Comparison of ENCODE assay signal across 21 cellular contexts in the genomic region with DNA sequence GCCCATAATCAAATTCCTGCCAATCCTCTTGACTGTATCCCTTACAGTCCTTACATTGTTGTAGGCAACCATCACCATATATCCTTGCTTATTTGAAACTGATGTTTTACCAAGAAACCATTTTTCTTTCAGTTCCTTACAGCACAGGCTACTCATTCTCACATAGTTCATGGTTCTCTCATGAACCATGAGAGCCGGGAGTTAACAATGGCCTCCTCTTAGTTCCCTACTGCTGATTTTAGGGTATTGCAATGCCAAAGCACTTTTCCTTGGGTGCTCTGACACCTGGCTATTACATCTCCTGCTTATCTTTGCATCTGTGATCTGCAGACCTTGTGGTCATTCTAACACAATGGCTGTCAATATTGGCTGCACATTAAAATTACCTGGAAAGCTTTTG.
DNase-seq lines count a peak whose midpoint lies in the region; ATAC-seq, FAIRE-seq and TF ChIP-seq lines count a peak whose summit lies in the region.
"Had no signal": no experiment of that assay in that cellular context is flagged by ENCODE, and none has a peak within 500 bp of the region (broad histone marks: within the 10 kb centered on the region; RNA-seq: fewer than 3 reads in every experiment).

No MANE protein-coding gene starts in this region.

- CTCF ChIA-PET in HepG2 (lab: Yijun Ruan, JAX; ENCODE audit: low intra/inter-chr PET ratio, low total read pairs): no interaction called here

- H3K27ac Mint-ChIP-seq in stimulated activated naive CD8-positive, alpha-beta T cell treated with anti-CD3 and anti-CD28 coated beads, Interleukin-15, amount 100 ng/mL, for 72 hours: no peak overlapping the region
- H3K27ac Mint-ChIP-seq in natural killer cell treated with Interleukin-12 subunit alpha and Interleukin-12 subunit beta and Interleukin-15 and Interleukin-18, amount 100 ng/mL, for 72 hours: no peak overlapping the region
- H3K27ac Mint-ChIP-seq: activated naive CD4-positive, alpha-beta T cell treated with anti-CD3 and anti-CD28 coated beads, Interleukin-2, amount 50 U/mL, for 72 hours; CD8-positive, alpha-beta T cell; nephron; stimulated activated naive CD8-positive, alpha-beta T cell treated with anti-CD3 and anti-CD28 coated beads, Interleukin-15, Interleukin-2, amounts not matched to agents 100 ng/mL and 50 ng/mL, for 24 hours had no signal

- TF ChIP-seq EP300 in HepG2 (IDR thresholded peaks at IDR 0.05; ENCODE audit: low read depth in 2 of 2, low read length in 2 of 2) (no peak), HepG2 (CRISPR knock-in tag; IDR thresholded peaks at IDR 0.05; ENCODE audit: borderline replicate concordance) (no peak)

- no peak overlapping the region for H3K4me3 Mint-ChIP-seq in stimulated activated naive CD8-positive, alpha-beta T cell treated with anti-CD3 and anti-CD28 coated beads, Interleukin-15, amount 100 ng/mL, for 72 hours
- no peak overlapping the region for H3K4me3 Mint-ChIP-seq in natural killer cell treated with Interleukin-12 subunit alpha and Interleukin-12 subunit beta and Interleukin-15 and Interleukin-18, amount 100 ng/mL, for 72 hours
- H3K4me3 Mint-ChIP-seq: CD8-positive, alpha-beta T cell; nephron; stimulated activated naive CD8-positive, alpha-beta T cell treated with anti-CD3 and anti-CD28 coated beads, Interleukin-15, Interleukin-2, amounts not matched to agents 100 ng/mL and 50 ng/mL, for 24 hours had no signal

- no peak for TF ChIP-seq RAD21 in HepG2 (CRISPR knock-in tag; IDR thresholded peaks at IDR 0.05)

- 96% methylated on average over 1 of the region's 1 CpG for WGBS in HepG2 (ENCODE audit: low lambda C conversion rate)
- WGBS in right lobe of liver (ENCODE audit: insufficient coverage, low coverage, low lambda C conversion rate, missing lambda C conversion rate): 83% methylated on average over 1 of the region's 1 CpG

- TF ChIP-seq CTCF in HepG2 (CRISPR knock-in tag; IDR thresholded peaks at IDR 0.05) (no peak), right lobe of liver (IDR thresholded peaks at IDR 0.05) (no peak)

- ATAC-seq in HepG2: peak; percentile 45; the same call in 2 of the 3 replicates
- ATAC-seq in right lobe of liver: no peak
- peak; percentile 42 for ATAC-seq in HG02885 (IDR thresholded peaks at IDR 0.05; ENCODE audit: poor library complexity, unreplicated experiment)
- no peak for ATAC-seq in stimulated activated naive CD8-positive, alpha-beta T cell treated with anti-CD3 and anti-CD28 coated beads, Interleukin-15, amount 100 ng/mL, for 72 hours
- no peak for ATAC-seq in natural killer cell treated with Interleukin-12 subunit alpha and Interleukin-12 subunit beta and Interleukin-15 and Interleukin-18, amount 100 ng/mL, for 72 hours
- ATAC-seq: activated naive CD4-positive, alpha-beta T cell treated with anti-CD3 and anti-CD28 coated beads, Interleukin-2, amount 50 U/mL, for 72 hours; CD8-positive, alpha-beta T cell had no signal

- H3K9ac ChIP-seq in HepG2 (ENCODE audit: insufficient read depth, low read depth, low read length): no peak overlapping the region

- TF ChIP-seq POLR2A in HepG2 (IDR thresholded peaks at IDR 0.05; ENCODE audit: insufficient read depth in 1 of 2, low read depth in 2 of 2, low read length in 2 of 2): no peak
- no peak for TF ChIP-seq POLR2A in right lobe of liver (IDR thresholded peaks at IDR 0.05)

- in situ Hi-C loops in HepG2 (cut with HindIII; ENCODE audit: extremely low pct_ligation_motif_present, low pct_unique_long_range_greater_than_20kb): no loop called here

- no peak overlapping the region for H3K4me2 ChIP-seq in HepG2 (ENCODE audit: low read depth, low read length)

- H3K4me1 ChIP-seq in HepG2 (ENCODE audit: insufficient read depth, low read length) (no peaks in the 10 kb centered on the region), right lobe of liver (no peaks in the 10 kb centered on the region)
- H3K4me1 ChIP-seq: prostate gland, uterus had no signal

- no peak for FAIRE-seq in HepG2 (lab: Jason Lieb, UNC)

- POLR2A ChIA-PET in HepG2 (lab: Yijun Ruan, JAX): no interaction called here

- peaks cover 9% of the 10 kb centered on the region for H3K4me1 Mint-ChIP-seq in stimulated activated naive CD8-positive, alpha-beta T cell treated with anti-CD3 and anti-CD28 coated beads, Interleukin-15, amount 100 ng/mL, for 72 hours
- H3K4me1 Mint-ChIP-seq in natural killer cell treated with Interleukin-12 subunit alpha and Interleukin-12 subunit beta and Interleukin-15 and Interleukin-18, amount 100 ng/mL, for 72 hours (ENCODE audit: low read depth in 2 of 2): no peaks in the 10 kb centered on the region

- intact Hi-C loops in HepG2 (cut with micrococcal nuclease; ENCODE audit: unreplicated experiment): no loop called here
- intact Hi-C loops in right lobe of liver (cut with DNase I): no loop called here

- no peak overlapping the region for H3K27ac ChIP-seq in HepG2 (ENCODE audit: extremely low read length, insufficient read depth, low read length)
- H3K27ac ChIP-seq in right lobe of liver: no peak overlapping the region
- H3K27ac ChIP-seq: esophagus squamous epithelium, prostate gland, uterus had no signal

- no peaks in the 10 kb centered on the region for H3K36me3 ChIP-seq in HepG2 (replicated peaks in 1 of 2; ENCODE audit: control insufficient read depth in 1 of 2, insufficient read depth in 2 of 2, low read length in 2 of 2)
- peaks cover 0 to 3% (median 0%) of the 10 kb centered on the region in 4 donors for H3K36me3 ChIP-seq in right lobe of liver
- H3K36me3 ChIP-seq: prostate gland, uterus had no signal

- H3K79me2 ChIP-seq in HepG2 (ENCODE audit: insufficient read depth, low read length): no peaks in the 10 kb centered on the region

- H2AFZ ChIP-seq in HepG2 (ENCODE audit: low read length): no peak overlapping the region

- no peaks in the 10 kb centered on the region for H3K27me3 ChIP-seq in HepG2 (ENCODE audit: control insufficient read depth in 1 of 2, insufficient read depth in 2 of 2, low read length in 2 of 2)
- no peaks in the 10 kb centered on the region for H3K27me3 ChIP-seq in right lobe of liver
- H3K27me3 ChIP-seq: esophagus squamous epithelium, uterus had no signal

- DNase-seq in HepG2 (ENCODE audit: low spot score) (no peak), right lobe of liver (no peak), NCI-H69 (lab: John Stamatoyannopoulos, UW) (peak; percentile 9), GM19240 (ENCODE audit: insufficient read length, low spot score) (no peak), AG08396 (ENCODE audit: low spot score) (no peak)
- DNase-seq in stimulated activated naive CD8-positive, alpha-beta T cell treated with anti-CD3 and anti-CD28 coated beads, Interleukin-15, amount 100 ng/mL, for 72 hours: no peak
- DNase-seq in natural killer cell treated with Interleukin-12 subunit alpha and Interleukin-12 subunit beta and Interleukin-15 and Interleukin-18, amount 100 ng/mL, for 72 hours (ENCODE audit: low spot score): no peak
- DNase-seq: ACHN; activated CD4-positive, alpha-beta T cell treated with anti-CD3 and anti-CD28 coated beads for 48 hours; CD8-positive, alpha-beta T cell; esophagus squamous epithelium; head of caudate nucleus; islet precursor cell; NCI-H1048; NCI-H446 treated with DMSO at 0.1 percent for 48 hours; uterus had no signal

- no peaks in the 10 kb centered on the region for H3K27me3 Mint-ChIP-seq in stimulated activated naive CD8-positive, alpha-beta T cell treated with anti-CD3 and anti-CD28 coated beads, Interleukin-15, amount 100 ng/mL, for 72 hours
- H3K27me3 Mint-ChIP-seq in natural killer cell treated with Interleukin-12 subunit alpha and Interleukin-12 subunit beta and Interleukin-15 and Interleukin-18, amount 100 ng/mL, for 72 hours: no peaks in the 10 kb centered on the region
- H3K27me3 Mint-ChIP-seq: stimulated activated naive CD8-positive, alpha-beta T cell treated with anti-CD3 and anti-CD28 coated beads, Interleukin-15, Interleukin-2, amounts not matched to agents 100 ng/mL and 50 ng/mL, for 24 hours had no signal

- H3K4me3 ChIP-seq in HepG2 (replicated peaks in 1 of 3; ENCODE audit: insufficient read depth in 1 of 3, low read depth in 2 of 3, low read length in 3 of 3) (no peak overlapping the region), right lobe of liver (no peak overlapping the region)
- H3K4me3 ChIP-seq: esophagus squamous epithelium, prostate gland, uterus had no signal

- H3K9me3 Mint-ChIP-seq in stimulated activated naive CD8-positive, alpha-beta T cell treated with anti-CD3 and anti-CD28 coated beads, Interleukin-15, amount 100 ng/mL, for 72 hours: no peaks in the 10 kb centered on the region
- no peaks in the 10 kb centered on the region for H3K9me3 Mint-ChIP-seq in natural killer cell treated with Interleukin-12 subunit alpha and Interleukin-12 subunit beta and Interleukin-15 and Interleukin-18, amount 100 ng/mL, for 72 hours
- H3K9me3 Mint-ChIP-seq: activated naive CD4-positive, alpha-beta T cell treated with anti-CD3 and anti-CD28 coated beads, Interleukin-2, amount 50 U/mL, for 72 hours; CD8-positive, alpha-beta T cell; nephron; stimulated activated naive CD8-positive, alpha-beta T cell treated with anti-CD3 and anti-CD28 coated beads, Interleukin-15, Interleukin-2, amounts not matched to agents 100 ng/mL and 50 ng/mL, for 24 hours had no signal

- no peaks in the 10 kb centered on the region for H4K20me1 ChIP-seq in HepG2 (ENCODE audit: insufficient read depth, low read length)

- BruUV-seq in HepG2 (replicated peaks; lab: Mats Ljungman, UMichigan): no TSS peak

- H3K9me3 ChIP-seq in HepG2 (ENCODE audit: low read length) (no peaks in the 10 kb centered on the region), right lobe of liver (no peaks in the 10 kb centered on the region)
- H3K9me3 ChIP-seq: esophagus squamous epithelium, prostate gland, uterus had no signal

- peaks cover 8% of the 10 kb centered on the region for H3K36me3 Mint-ChIP-seq in natural killer cell treated with Interleukin-12 subunit alpha and Interleukin-12 subunit beta and Interleukin-15 and Interleukin-18, amount 100 ng/mL, for 72 hours
- H3K36me3 Mint-ChIP-seq: CD8-positive, alpha-beta T cell had no signal

TF ChIP-seq in HepG2, 621 proteins besides CTCF, POLR2A, EP300 and RAD21 (continues in another document):
- TF ChIP-seq ZBTB1 (CRISPR knock-in tag; IDR thresholded peaks at IDR 0.05; ENCODE audit: borderline replicate concordance): no peak

Comparison
In these comparisons a context has a peak if more than half of its experiments do, and no peak if none do; other contexts are left out.
1. ATAC-seq: peak in HepG2 (single experiment) and HG02885 (single experiment); none in right lobe of liver (0 of 4), stimulated activated naive CD8-positive, alpha-beta T cell treated with anti-CD3 and anti-CD28 coated beads, Interleukin-15, amount 100 ng/mL, for 72 hours (single experiment) and natural killer cell treated with Interleukin-12 subunit alpha and Interleukin-12 subunit beta and Interleukin-15 and Interleukin-18, amount 100 ng/mL, for 72 hours (0 of 2).